Comparison of ENCODE assay signal across 10 cellular contexts in the genomic region with DNA sequence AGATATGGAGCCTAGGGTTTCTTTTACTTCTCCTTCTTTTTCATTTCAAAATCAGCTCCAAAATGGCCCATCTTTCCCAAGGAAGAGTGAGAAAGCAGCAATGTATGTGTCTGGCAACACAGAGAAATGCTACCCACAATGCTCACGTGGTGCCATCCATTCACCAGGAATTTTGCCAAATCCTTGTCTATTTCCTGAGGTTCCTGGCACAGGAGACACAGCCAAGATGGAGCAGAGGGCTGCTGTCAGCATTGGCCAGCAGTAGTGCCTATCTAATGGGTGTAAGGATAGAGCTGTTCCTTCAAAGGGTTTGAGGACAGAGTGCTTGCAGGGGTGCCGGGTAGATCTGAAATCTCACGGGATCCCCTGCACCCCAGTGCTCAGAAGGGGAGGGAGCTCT.
DNase-seq lines count a peak whose midpoint lies in the region; ATAC-seq and TF ChIP-seq lines count a peak whose summit lies in the region.
"Had no signal": no experiment of that assay in that cellular context is flagged by ENCODE, and none has a peak within 500 bp of the region (broad histone marks: within the 10 kb centered on the region; RNA-seq: fewer than 3 reads in every experiment).

No MANE protein-coding gene starts in this region.

- ATAC-seq in Right ventricle myocardium superior (ENCODE audit: poor library complexity): peak; percentile 51
- ATAC-seq in left ventricle myocardium superior: peak; percentile 62

- TF ChIP-seq CTCF in VCaP (conservative IDR thresholded peaks at IDR 0.05): no peak

- intact Hi-C loops in Right ventricle myocardium superior (cut with DNase I): no loop called here
- intact Hi-C loops in cardiac septum (cut with DNase I): loop anchor here (5.0 kb wide), 4 partner anchors 65 to 315 kb away; no protein-coding TSS in a partner anchor
- intact Hi-C loops in left ventricle myocardium superior (cut with micrococcal nuclease): no loop called here

- peak overlapping the region; percentile 99 for H3K27ac ChIP-seq in VCaP
- H3K27ac ChIP-seq: foreskin keratinocyte had no signal

- DNase-seq in Right ventricle myocardium superior: no peak
- DNase-seq in cardiac septum (ENCODE audit: low spot score): no peak
- no peak for DNase-seq in left ventricle myocardium superior
- DNase-seq in activated CD4-positive, alpha-beta T cell treated with anti-CD3 and anti-CD28 coated beads, Interleukin-2, amount 50 U/mL, for 4 hours: no peak
- no peak for DNase-seq in mesenteric fat pad (ENCODE audit: low spot score)
- DNase-seq in SKM-1 (lab: John Stamatoyannopoulos, UW; ENCODE audit: unreplicated experiment): no peak
- no peak for DNase-seq in NCI-H2227 treated with DMSO at 0.1 percent for 48 hours (lab: John Stamatoyannopoulos, UW)
- DNase-seq: foreskin keratinocyte, NCI-H510A treated with DMSO at 0.1 percent for 48 hours had no signal
